ENCODE assay signal across 22 cellular contexts in the genomic region with DNA sequence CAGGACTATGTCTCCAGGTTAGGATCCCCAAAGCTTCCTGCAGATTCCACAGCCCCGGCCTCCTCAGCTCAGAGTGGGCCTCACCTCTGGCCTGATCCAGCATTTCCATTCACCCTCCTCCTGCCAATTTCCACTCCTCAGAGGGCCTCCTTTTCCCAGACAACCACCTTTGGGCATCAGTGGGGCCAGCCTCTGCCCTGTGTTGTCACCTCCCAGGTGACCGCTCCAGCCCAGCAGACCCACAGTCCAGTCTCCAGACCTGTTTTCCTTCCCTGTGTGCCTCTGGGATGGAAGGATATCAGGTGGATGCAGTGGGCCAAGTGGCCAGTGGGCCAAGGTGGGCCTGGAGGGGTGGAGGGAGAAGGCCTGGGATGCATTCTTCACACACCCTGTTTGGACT. TPM values are rescaled to one million over a fixed set of nuclear protein-coding genes. Genes with fewer than 3 reads are reported as not detected.
DNase-seq lines count a peak whose midpoint lies in the region; ATAC-seq and TF ChIP-seq lines count a peak whose summit lies in the region.
"Had no signal": no experiment of that assay in that cellular context is flagged by ENCODE, and none has a peak within 500 bp of the region (broad histone marks: within the 10 kb centered on the region; RNA-seq: fewer than 3 reads in every experiment).

No MANE protein-coding gene starts in this region.

- H2AFZ ChIP-seq in IMR-90 (replicated peaks; ENCODE audit: low read length, poor library complexity): no peak overlapping the region
- H2AFZ ChIP-seq in neural progenitor cell (replicated peaks): no peak overlapping the region

- peak overlapping the region; percentile 74 for H3K27ac Mint-ChIP-seq in neural progenitor cell
- H3K27ac Mint-ChIP-seq: CD4-positive, alpha-beta memory T cell had no signal

- H3K9me3 ChIP-seq in IMR-90 (ENCODE audit: control insufficient read depth, insufficient read depth, low read length): no peaks in the 10 kb centered on the region
- peaks cover 0 to 9% of the 10 kb centered on the region in 2 donors for H3K9me3 ChIP-seq in ascending aorta
- peaks cover 12% of the 10 kb centered on the region for H3K9me3 ChIP-seq in neural progenitor cell (ENCODE audit: low read depth)
- H3K9me3 ChIP-seq in upper lobe of right lung: no peaks in the 10 kb centered on the region

- H4K8ac ChIP-seq in IMR-90 (ENCODE audit: low read depth in 2 of 2, low read length in 2 of 2): peak overlapping the region in 1 of 2 experiments; percentile 50; a peak in 1 of 4 replicates

- intact Hi-C loops in IMR-90 (cut with micrococcal nuclease): no loop called here
- intact Hi-C loops in ascending aorta (cut with DNase I): no loop called here
- intact Hi-C loops in upper lobe of right lung (cut with DNase I): no loop called here

- H4K5ac ChIP-seq in IMR-90 (ENCODE audit: low read depth, low read length): peak overlapping the region; percentile 51; the same call in 1 of the 2 replicates

- peaks cover 25% of the 10 kb centered on the region for H3K36me3 Mint-ChIP-seq in neural progenitor cell
- H3K36me3 Mint-ChIP-seq: CD4-positive, alpha-beta memory T cell had no signal

- peak overlapping the region; percentile 45; the same call in 1 of the 2 replicates for H3K23ac ChIP-seq in IMR-90 (ENCODE audit: low read depth, low read length)

- H3K4me3 Mint-ChIP-seq in neural progenitor cell: no peak overlapping the region
- H3K4me3 Mint-ChIP-seq: CD4-positive, alpha-beta memory T cell had no signal

- H3K4ac ChIP-seq in IMR-90 (ENCODE audit: low read depth, low read length): peak overlapping the region; percentile 90

- H2BK20ac ChIP-seq in IMR-90 (ENCODE audit: low read depth, low read length): peak overlapping the region; percentile 83

- H2AK5ac ChIP-seq in IMR-90 (ENCODE audit: low read depth, low read length): peak overlapping the region; percentile 95

- POLR2A ChIA-PET in IMR-90 (lab: Charles Lee; ENCODE audit: unreplicated experiment): no interaction called here

- peak overlapping the region; percentile 42; the same call in 1 of the 2 replicates for H3K14ac ChIP-seq in IMR-90 (replicated peaks; ENCODE audit: low read depth, low read length)

- peak overlapping the region; percentile 50 for H2BK5ac ChIP-seq in IMR-90 (ENCODE audit: low read depth, low read length, poor library complexity, severe bottlenecking)

- H3K4me1 Mint-ChIP-seq in neural progenitor cell: peaks cover 38% of the 10 kb centered on the region
- H3K4me1 Mint-ChIP-seq: CD4-positive, alpha-beta memory T cell had no signal

- peaks cover 11% of the 10 kb centered on the region for H3K9me3 Mint-ChIP-seq in neural progenitor cell

- H3K27me3 Mint-ChIP-seq in neural progenitor cell (ENCODE audit: insufficient read depth, low read depth): peaks cover 8% of the 10 kb centered on the region

- no peak overlapping the region; the same call in 1 of the 2 replicates for H3K56ac ChIP-seq in IMR-90 (ENCODE audit: extremely low read depth, insufficient read depth, low read length)

- no peak overlapping the region for H3K4me3 ChIP-seq in IMR-90 (ENCODE audit: insufficient read depth, low read depth, low read length)
- H3K4me3 ChIP-seq in ascending aorta: no peak overlapping the region
- H3K4me3 ChIP-seq in neural progenitor cell: no peak overlapping the region
- H3K4me3 ChIP-seq in upper lobe of right lung: no peak overlapping the region
- H3K4me3 ChIP-seq: BLaER1 treated with 17β-estradiol and CSF1 and Interleukin-3, amounts not matched to agents 10 nM and 100 nM had no signal

- H4K91ac ChIP-seq in IMR-90 (ENCODE audit: insufficient read depth, low read depth, low read length): peak overlapping the region; percentile 74

- peaks cover 35% of the 10 kb centered on the region for H3K4me1 ChIP-seq in IMR-90 (ENCODE audit: control insufficient read depth, insufficient read depth, low read length)
- no peaks in the 10 kb centered on the region for H3K4me1 ChIP-seq in ascending aorta
- no peaks in the 10 kb centered on the region for H3K4me1 ChIP-seq in neural progenitor cell
- no peaks in the 10 kb centered on the region for H3K4me1 ChIP-seq in upper lobe of right lung
- H3K4me1 ChIP-seq: BLaER1 treated with 17β-estradiol and CSF1 and Interleukin-3, amounts not matched to agents 10 nM and 100 nM had no signal

- no peak overlapping the region for H3K9ac ChIP-seq in IMR-90 (ENCODE audit: low read depth, low read length)
- no peak overlapping the region for H3K9ac ChIP-seq in neural progenitor cell
- H3K9ac ChIP-seq: BLaER1 treated with 17β-estradiol and CSF1 and Interleukin-3, amounts not matched to agents 10 nM and 100 nM; KMS-11 had no signal

- no TSS peak for BruUV-seq in IMR-90 (replicated peaks; lab: Mats Ljungman, UMichigan)

- peak overlapping the region; percentile 67; the same call in 1 of the 3 replicates for H2BK15ac ChIP-seq in IMR-90 (ENCODE audit: low read depth, low read length)

- CTCF ChIA-PET in IMR-90 (lab: Yijun Ruan, JAX): interaction anchor here (1.6 kb wide), 1 partner anchor 17 kb away, joined by 4 read pairs; no protein-coding TSS in a partner anchor

- no peak for DNase-seq in IMR-90
- peak; percentile 2 to 53 for DNase-seq in ascending aorta (ENCODE audit: low spot score in 2 of 2)
- DNase-seq in neural progenitor cell (ENCODE audit: low spot score): no peak
- peak; percentile 28 for DNase-seq in upper lobe of right lung
- DNase-seq in NCI-H774 (lab: John Stamatoyannopoulos, UW): no peak
- no peak for DNase-seq in amygdala (lab: John Stamatoyannopoulos, UW)
- no peak for DNase-seq in GM19238 (ENCODE audit: insufficient read length, low spot score)
- DNase-seq: Calu3; CD4-positive, alpha-beta memory T cell; DMS153; GOT3; NCI-H1105 treated with DMSO at 0.1 percent for 48 hours; NCI-H2029 treated with DMSO at 0.1 percent for 48 hours; NCI-H226; NCI-H524 treated with DMSO at 0.1 percent for 48 hours; OCI-M1 had no signal

- H3K9me1 ChIP-seq in IMR-90 (ENCODE audit: insufficient read depth, low read length): peaks cover 41% of the 10 kb centered on the region

- peaks cover 14% of the 10 kb centered on the region; the same call in 1 of the 2 replicates for H3K36me3 ChIP-seq in IMR-90 (ENCODE audit: control insufficient read depth, insufficient read depth, low read length)
- peaks cover 15 to 33% of the 10 kb centered on the region in 2 donors for H3K36me3 ChIP-seq in ascending aorta
- peaks cover 7% of the 10 kb centered on the region for H3K36me3 ChIP-seq in neural progenitor cell
- no peaks in the 10 kb centered on the region for H3K36me3 ChIP-seq in upper lobe of right lung
- H3K36me3 ChIP-seq: BLaER1 treated with 17β-estradiol and CSF1 and Interleukin-3, amounts not matched to agents 10 nM and 100 nM had no signal

- H3K79me1 ChIP-seq in IMR-90 (ENCODE audit: low read depth in 1 of 2, low read length in 2 of 2): peaks cover 0 to 37% of the 10 kb centered on the region in 2 experiments; a peak in 2 of 4 replicates

- peak overlapping the region; percentile 75 for H2BK120ac ChIP-seq in IMR-90 (ENCODE audit: low read depth, low read length)

- TF ChIP-seq RAD21 in IMR-90 (IDR thresholded peaks at IDR 0.05; ENCODE audit: low read length): no peak

- no peaks in the 10 kb centered on the region for H3F3A ChIP-seq in neural progenitor cell (ENCODE audit: low read depth)

- no peak for ATAC-seq in IMR-90 (ENCODE audit: low read depth)
- ATAC-seq in upper lobe of right lung: no peak
- ATAC-seq: HCT116, Right ventricle myocardium inferior had no signal

- H3K27me3 ChIP-seq in IMR-90 (ENCODE audit: control insufficient read depth, insufficient read depth, low read length): no peaks in the 10 kb centered on the region
- no peaks in the 10 kb centered on the region for H3K27me3 ChIP-seq in ascending aorta
- no peaks in the 10 kb centered on the region for H3K27me3 ChIP-seq in neural progenitor cell
- H3K27me3 ChIP-seq in upper lobe of right lung: no peaks in the 10 kb centered on the region

- H4K20me1 ChIP-seq in IMR-90 (ENCODE audit: insufficient read depth, low read length) (peaks cover 4% of the 10 kb centered on the region; the same call in 1 of the 2 replicates), neural progenitor cell (ENCODE audit: low read depth) (no peaks in the 10 kb centered on the region)

- no peak overlapping the region for H3K4me2 ChIP-seq in IMR-90 (ENCODE audit: low read depth, low read length)
- H3K4me2 ChIP-seq in neural progenitor cell: no peak overlapping the region
- H3K4me2 ChIP-seq: BLaER1 treated with 17β-estradiol and CSF1 and Interleukin-3, amounts not matched to agents 10 nM and 100 nM; KMS-11 had no signal

- dilution Hi-C loops in IMR-90 (cut with HindIII; ENCODE audit: low sequenced_read_pairs, unreplicated experiment): no loop called here

- TF ChIP-seq POLR2A in IMR-90 (IDR thresholded peaks at IDR 0.05; ENCODE audit: low read depth, low read length): no peak

- H3K27ac ChIP-seq in IMR-90 (ENCODE audit: insufficient read depth, low read length) (no peak overlapping the region), ascending aorta (no peak overlapping the region), neural progenitor cell (no peak overlapping the region), upper lobe of right lung (no peak overlapping the region)
- H3K27ac ChIP-seq: BLaER1 treated with 17β-estradiol and CSF1 and Interleukin-3, amounts not matched to agents 10 nM and 100 nM; KMS-11 had no signal

- no CpG with 5 or more reads among the region's 2 CpGs for WGBS in IMR-90 (ENCODE audit: extremely low coverage in 2 of 2, insufficient read length in 1 of 2), 2 experiments

- peak overlapping the region; percentile 30 for H2AK9ac ChIP-seq in IMR-90 (replicated peaks; ENCODE audit: low read depth, low read length, poor library complexity)

- TF ChIP-seq CTCF in IMR-90 (conservative IDR thresholded peaks at IDR 0.05; ENCODE audit: low read depth, low read length) (no peak), ascending aorta (IDR thresholded peaks at IDR 0.05) (no peak), neural progenitor cell (IDR thresholded peaks at IDR 0.05) (no peak), upper lobe of right lung (IDR thresholded peaks at IDR 0.05) (no peak)

- H3K18ac ChIP-seq in IMR-90 (ENCODE audit: low read depth, low read length): no peak overlapping the region

- no peaks in the 10 kb centered on the region for H3K79me2 ChIP-seq in neural progenitor cell (ENCODE audit: low read depth)

- in situ Hi-C loops in IMR-90 (cut with MboI; ENCODE audit: low sequenced_read_pairs): no loop called here

RNA-seq across cellular contexts. Expression of a gene that starts 32.7 kb away (rescaled TPM):
- 23.3 and 42.5 TPM in 2 replicates for total RNA-seq in IMR-90 (2012; rRNA removed)
- 43.8 and 54.9 TPM in 2 replicates for polyA plus RNA-seq in IMR-90 (2012; rRNA removed)
- polyA plus RNA-seq in IMR-90 (2012; cell fraction: cytosol; rRNA removed): 53.7 and 71.4 TPM in 2 replicates
- 30.7 and 46.9 TPM in 2 replicates for polyA plus RNA-seq in IMR-90 (2012; cell fraction: nucleus; rRNA removed; ENCODE audit: low replicate concordance)
- 49.1 TPM for total RNA-seq in ascending aorta
- 15.1 and 43.0 TPM in 2 replicates for total RNA-seq in neural progenitor cell (ENCODE audit: low replicate concordance)
- 9.9 TPM for total RNA-seq in upper lobe of right lung

RNA-seq across cellular contexts. Expression of a gene that starts 48.5 kb away (rescaled TPM):
- total RNA-seq in IMR-90 (2012; rRNA removed) (6.4 and 9.7 TPM in 2 replicates), ascending aorta (146 TPM), neural progenitor cell (ENCODE audit: low replicate concordance) (12.2 and 20.7 TPM in 2 replicates), upper lobe of right lung (25.7 TPM)
- polyA plus RNA-seq in IMR-90 (2012; rRNA removed): 20.7 and 25.4 TPM in 2 replicates
- polyA plus RNA-seq in IMR-90 (2012; cell fraction: cytosol; rRNA removed): 31.6 and 31.9 TPM in 2 replicates
- polyA plus RNA-seq in IMR-90 (2012; cell fraction: nucleus; rRNA removed; ENCODE audit: low replicate concordance): 48.2 and 94.1 TPM in 2 replicates

RNA-seq across cellular contexts. Expression of a gene that starts 57.2 kb away (rescaled TPM):
- 5.0 and 7.0 TPM in 2 replicates for total RNA-seq in IMR-90 (2012; rRNA removed)
- polyA plus RNA-seq in IMR-90 (2012; rRNA removed): 69.5 and 71.6 TPM in 2 replicates
- 64.0 and 103 TPM in 2 replicates for polyA plus RNA-seq in IMR-90 (2012; cell fraction: cytosol; rRNA removed)
- polyA plus RNA-seq in IMR-90 (2012; cell fraction: nucleus; rRNA removed; ENCODE audit: low replicate concordance): 30.2 and 36.0 TPM in 2 replicates
- total RNA-seq in ascending aorta: 280 TPM
- total RNA-seq in neural progenitor cell (ENCODE audit: low replicate concordance): 0.22 TPM in 1 of 2 replicates, not detected in the other
- total RNA-seq in upper lobe of right lung: 270 TPM
- total RNA-seq: Calu3; CD4-positive, alpha-beta memory T cell; HT1080; SK-MEL-5 had no signal
- polyA plus RNA-seq: CD4-positive, alpha-beta memory T cell had no signal

Comparison
In these comparisons a context has a peak if more than half of its experiments do, and no peak if none do; other contexts are left out.
1. DNase-seq: peak in ascending aorta (2 of 2) and upper lobe of right lung (single experiment); none in IMR-90 (single experiment), neural progenitor cell (single experiment), NCI-H774 (single experiment), amygdala (0 of 56) and GM19238 (single experiment).
2. RNA of a gene that starts 57.2 kb away (total RNA-seq): 280 TPM in ascending aorta (single experiment) and 270 TPM in upper lobe of right lung (single experiment); 5.0 to 7.0 TPM in IMR-90 and 0.22 TPM in neural progenitor cell; every median in the first group is over 10 times any median in the second.